7 cellular contexts compared by ENCODE assay signal in genomic region chr2:97422376-97422775, GRCh38.
DNase-seq lines count a peak whose midpoint lies in the region; ATAC-seq, FAIRE-seq and TF ChIP-seq lines count a peak whose summit lies in the region.
"Not testable (repeated sequence)": the region's sequence is repeated elsewhere in the genome, so short reads cannot be mapped to it uniquely, and the experiment has no call there.

No MANE protein-coding gene starts in this region.

- ATAC-seq in gastroesophageal sphincter (peak; percentile 62), left lobe of liver (peak; percentile 60), lower lobe of right lung (peak; percentile 53 to 57), sciatic nerve (peak; percentile 60), upper lobe of right lung (peak; percentile 50), aorta (ENCODE audit: low FRiP score) (peak; percentile 57)

- intact Hi-C loops in lower lobe of right lung (cut with DNase I); sciatic nerve (cut with DNase I); upper lobe of right lung (cut with DNase I); aorta (cut with DNase I): not testable (repeated sequence)

- TF ChIP-seq EP300 in gastroesophageal sphincter (IDR thresholded peaks at IDR 0.05) = not testable (repeated sequence)

- H3K4me3 ChIP-seq in gastroesophageal sphincter; lower lobe of right lung; upper lobe of right lung; aorta (ENCODE audit: low read length in 2 of 2): not testable (repeated sequence)

- TF ChIP-seq POLR2A in H54 (IDR thresholded peaks at IDR 0.05; ENCODE audit: low read depth, low read length); gastroesophageal sphincter (IDR thresholded peaks at IDR 0.05): not testable (repeated sequence)

- WGBS in gastroesophageal sphincter (ENCODE audit: low coverage in 1 of 2), 2 donors = no CpG with 5 or more reads among the region's 2 CpGs
- WGBS in aorta, 2 donors = no CpG with 5 or more reads among the region's 2 CpGs

- H3K27me3 ChIP-seq in gastroesophageal sphincter; lower lobe of right lung (ENCODE audit: low read depth); upper lobe of right lung; aorta (ENCODE audit: control insufficient read depth in 1 of 2, insufficient read depth in 2 of 2, low read length in 1 of 2): not testable (repeated sequence)

- not testable (repeated sequence) for H3K36me3 ChIP-seq in gastroesophageal sphincter; lower lobe of right lung; upper lobe of right lung; aorta (ENCODE audit: control insufficient read depth in 1 of 2, insufficient read depth in 2 of 2, low read length in 1 of 2)

- not testable (repeated sequence) for H3K4me1 ChIP-seq in gastroesophageal sphincter; lower lobe of right lung; upper lobe of right lung; aorta (ENCODE audit: control insufficient read depth in 1 of 2, insufficient read depth in 2 of 2, low read length in 2 of 2)

- DNase-seq in H54 (ENCODE audit: insufficient read length, low spot score); left lobe of liver (ENCODE audit: low spot score); lower lobe of right lung; sciatic nerve (ENCODE audit: low spot score); upper lobe of right lung; aorta: not testable (repeated sequence)

- not testable (repeated sequence) for TF ChIP-seq CTCF in gastroesophageal sphincter (IDR thresholded peaks at IDR 0.05); lower lobe of right lung (IDR thresholded peaks at IDR 0.05); upper lobe of right lung (IDR thresholded peaks at IDR 0.05)

- H3K27ac ChIP-seq in gastroesophageal sphincter; lower lobe of right lung; upper lobe of right lung; aorta (ENCODE audit: low read depth in 1 of 2, low read length in 2 of 2): not testable (repeated sequence)

- peak; percentile 41 for FAIRE-seq in H54 (lab: Jason Lieb, UNC)

- H3K9me3 ChIP-seq in gastroesophageal sphincter; lower lobe of right lung; upper lobe of right lung; aorta (ENCODE audit: control insufficient read depth, low read length): not testable (repeated sequence)
